In the genomic region with DNA sequence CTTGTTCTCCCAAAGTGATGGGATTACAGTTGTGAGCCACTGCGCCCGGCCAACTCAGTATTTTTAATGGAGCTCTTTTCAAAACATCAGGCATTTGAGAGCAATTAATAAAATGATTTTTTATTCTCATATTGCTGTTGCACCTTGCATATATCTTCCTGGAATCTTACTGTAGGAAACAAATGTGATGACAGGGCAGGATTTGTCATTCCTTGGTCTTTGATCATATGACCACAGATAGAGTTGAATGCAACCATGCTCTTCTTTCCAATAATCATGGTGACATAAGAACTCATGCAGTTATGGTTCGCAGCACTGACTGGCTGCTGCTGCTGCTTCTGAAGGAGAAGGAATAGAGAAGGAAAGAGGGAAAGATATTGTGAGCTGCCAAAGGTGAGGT, we compare ENCODE assay signal across 36 cellular contexts. TPM values are rescaled to one million over a fixed set of nuclear protein-coding genes. Genes with fewer than 3 reads are reported as not detected.
"Had no signal": no experiment of that assay in that cellular context is flagged by ENCODE, and none has a peak within 500 bp of the region (broad histone marks: within the 10 kb centered on the region; RNA-seq: fewer than 3 reads in every experiment).

No MANE protein-coding gene starts in this region.

- H3K27ac ChIP-seq: adrenal gland, cardiac muscle cell, WERI-Rb-1 had no signal

- ATAC-seq: activated CD4-positive, alpha-beta T cell treated with anti-CD3 and anti-CD28 coated beads for 36 hours; activated CD4-positive, CD25-positive, alpha-beta regulatory T cell treated with anti-CD3 and anti-CD28 coated beads, Interleukin-2, amount 50 U/mL, for 24 hours; activated CD8-positive, alpha-beta memory T cell treated with anti-CD3 and anti-CD28 coated beads, Interleukin-2, amount 10 ng/mL, durations not matched to agents 7 days and 5 days; activated CD8-positive, alpha-beta T cell treated with anti-CD3 and anti-CD28 coated beads, Interleukin-2, amount 10 ng/mL, durations not matched to agents 7 days and 5 days; activated naive CD4-positive, alpha-beta T cell treated with anti-CD3 and anti-CD28 coated beads, Interleukin-2, amount 50 U/mL, for 72 hours; T-cell; WTC11 had no signal

- DNase-seq: activated CD4-positive, alpha-beta memory T cell treated with anti-CD3 and anti-CD28 coated beads, Interleukin-2, amount 10 ng/mL, durations not matched to agents 7 days and 5 days; activated CD4-positive, alpha-beta T cell treated with anti-CD3 and anti-CD28 coated beads for 1 hour; activated CD4-positive, alpha-beta T cell treated with anti-CD3 and anti-CD28 coated beads for 36 hours; activated CD4-positive, alpha-beta T cell treated with anti-CD3 and anti-CD28 coated beads for 48 hours; activated CD4-positive, alpha-beta T cell treated with anti-CD3 and anti-CD28 coated beads, Interleukin-2, amount 10 ng/mL, durations not matched to agents 7 days and 5 days; activated CD4-positive, alpha-beta T cell treated with anti-CD3 and anti-CD28 coated beads, Interleukin-2, amount 50 U/mL, for 48 hours; activated CD4-positive, CD25-positive, alpha-beta regulatory T cell; activated CD8-positive, alpha-beta memory T cell treated with anti-CD3 and anti-CD28 coated beads for 24 hours; activated CD8-positive, alpha-beta memory T cell treated with anti-CD3 and anti-CD28 coated beads, Interleukin-2, amount 10 ng/mL, durations not matched to agents 7 days and 5 days; activated CD8-positive, alpha-beta memory T cell treated with anti-CD3 and anti-CD28 coated beads, Interleukin-2, amount 50 U/mL, for 48 hours; activated CD8-positive, alpha-beta T cell treated with anti-CD3 and anti-CD28 coated beads, Interleukin-2, amount 10 ng/mL, durations not matched to agents 7 days and 5 days; activated effector memory CD4-positive, alpha-beta T cell treated with Interleukin-2 at 50 U/mL for 16 hours; activated gamma-delta T cell; activated naive CD4-positive, alpha-beta T cell treated with anti-CD3 and anti-CD28 coated beads, Interleukin-2, amount 50 U/mL, for 16 hours; activated naive CD4-positive, alpha-beta T cell treated with Interleukin-2 at 50 U/mL for 16 hours; activated naive CD8-positive, alpha-beta T cell treated with anti-CD3 and anti-CD28 coated beads for 36 hours; activated T-cell treated with anti-CD3 and anti-CD28 coated beads, Interleukin-2, amount 50 U/mL, for 24 hours; activated T-cell treated with anti-CD3 and anti-CD28 coated beads, Interleukin-2, amount 50 U/mL, for 48 hours; adrenal gland; amniotic stem cell; aorta; caudate nucleus; cerebellar nuclear complex; T-cell; T-helper 2 cell; T-helper 9 cell; WERI-Rb-1 had no signal

- H3K36me3 ChIP-seq: adrenal gland, cardiac muscle cell, WERI-Rb-1 had no signal

- H3K4me3 ChIP-seq: adrenal gland, cardiac muscle cell had no signal

- FAIRE-seq: astrocyte, bronchial epithelial cell, TTC549 had no signal

- H3K27me3 ChIP-seq: adrenal gland, cardiac muscle cell had no signal

- H3K9me3 ChIP-seq: adrenal gland had no signal

RNA-seq across cellular contexts. Expression of a gene that starts 28.1 kb away (rescaled TPM):
- total RNA-seq: activated CD4-positive, alpha-beta memory T cell treated with anti-CD3 and anti-CD28 coated beads, Interleukin-2, amount 10 ng/mL, durations not matched to agents 7 days and 5 days; activated CD4-positive, alpha-beta T cell treated with anti-CD3 and anti-CD28 coated beads for 36 hours; activated CD4-positive, alpha-beta T cell treated with anti-CD3 and anti-CD28 coated beads, Interleukin-2, amount 10 ng/mL, durations not matched to agents 7 days and 5 days; activated CD8-positive, alpha-beta memory T cell treated with anti-CD3 and anti-CD28 coated beads, Interleukin-2, amount 10 ng/mL, durations not matched to agents 7 days and 5 days; activated CD8-positive, alpha-beta T cell treated with anti-CD3 and anti-CD28 coated beads, Interleukin-2, amount 10 ng/mL, durations not matched to agents 7 days and 5 days; activated naive CD4-positive, alpha-beta T cell treated with anti-CD3 and anti-CD28 coated beads, Interleukin-2, amount 50 U/mL, for 72 hours; activated naive CD8-positive, alpha-beta T cell treated with anti-CD3 and anti-CD28 coated beads for 36 hours; activated T-helper 2 cell treated with anti-CD3 and anti-CD28 coated beads, Interferon-gamma antibody, Interleukin-2, Interleukin-4, amounts not matched to agents 10 μg/mL and 5 μg/mL and 100 μg/mL, durations not matched to agents 14 hours and 24 hours and 36 hours; aorta; astrocyte; bronchial epithelial cell; cardiac muscle cell; chondrocyte; T-cell; WTC11 had no signal
- polyA plus RNA-seq: cardiac muscle cell had no signal
